1 cellular context compared by ENCODE assay signal in genomic region chr7:5045558-5046396, GRCh38.
A peak's percentile ranks its signal among the peaks of the same experiment; 100 is the strongest.
TF ChIP-seq lines count a peak whose summit lies in the region.

Gene RBAK (plus strand): TSS chr7:5045860. CDS start chr7:5048077, 2,217 bp downstream.

TF ChIP-seq in GM12878, 131 proteins besides CTCF, POLR2A, EP300 and RAD21 (continued from another document and continues in another):
- TF ChIP-seq ELK1 (IDR thresholded peaks at IDR 0.05; ENCODE audit: low read depth, low read length) (peak; percentile 91), MTA3 (IDR thresholded peaks at IDR 0.05; ENCODE audit: borderline replicate concordance, low read length) (no peak), ATF3 (IDR thresholded peaks at IDR 0.05; ENCODE audit: borderline replicate concordance, extremely low read depth, low read depth, low read length) (no peak; the same call in 1 of the 2 replicates), SIN3A (IDR thresholded peaks at IDR 0.05; ENCODE audit: low read depth, low read length) (no peak), HDAC6 (IDR thresholded peaks at IDR 0.05; ENCODE audit: unreplicated experiment) (no peak), MYB (IDR thresholded peaks at IDR 0.05; ENCODE audit: borderline replicate concordance, low read depth, low read length) (no peak), PRDM15 (CRISPR knock-in tag; IDR thresholded peaks at IDR 0.05) (no peak), YY1 (IDR thresholded peaks at IDR 0.05; ENCODE audit: low read depth, low read length) (0 out of 2 replicates have a peak, but pooled peaks have one; percentile 48), ASH2L (IDR thresholded peaks at IDR 0.05; ENCODE audit: borderline replicate concordance, low read depth) (0 out of 2 replicates have a peak, but pooled peaks have one; percentile 39), PKNOX1 (IDR thresholded peaks at IDR 0.05) (no peak), RB1 (IDR thresholded peaks at IDR 0.05; ENCODE audit: borderline replicate concordance) (no peak), TCF12 (IDR thresholded peaks at IDR 0.05; ENCODE audit: low read depth, low read length) (peak; percentile 57), PBX3 (IDR thresholded peaks at IDR 0.05; ENCODE audit: insufficient replicate concordance, low read depth, low read length) (peak; percentile 12), ZNF207 (IDR thresholded peaks at IDR 0.05; ENCODE audit: borderline replicate concordance) (0 out of 2 replicates have a peak, but pooled peaks have one; percentile 67), ESRRA (IDR thresholded peaks at IDR 0.05; ENCODE audit: low read length) (no peak), SMARCA5 (IDR thresholded peaks at IDR 0.05) (0 out of 2 replicates have a peak, but pooled peaks have one; percentile 21), HDGF (IDR thresholded peaks at IDR 0.05) (0 out of 2 replicates have a peak, but pooled peaks have one; percentile 44), NR2C1 (IDR thresholded peaks at IDR 0.05) (peak; percentile 82), IRF3 (IDR thresholded peaks at IDR 0.05) (peak; percentile 81), PAX8 (IDR thresholded peaks at IDR 0.05) (no peak), ATF2 (IDR thresholded peaks at IDR 0.05; ENCODE audit: low read length) (no peak), BHLHE40 (IDR thresholded peaks at IDR 0.05; ENCODE audit: borderline replicate concordance in 1 of 2, low read depth in 2 of 2, low read length in 1 of 2) (peak in 1 of 2 experiments; percentile 39; a peak in 1 of 4 replicates), CEBPB (IDR thresholded peaks at IDR 0.05; ENCODE audit: borderline replicate concordance in 1 of 2, low read depth in 2 of 2, low read length in 2 of 2) (no peak), USF2 (IDR thresholded peaks at IDR 0.05; ENCODE audit: borderline replicate concordance, low read depth, low read length) (no peak), NFIC (IDR thresholded peaks at IDR 0.05; ENCODE audit: low read depth, low read length) (no peak), BRCA1 (IDR thresholded peaks at IDR 0.05; ENCODE audit: low read depth, low read length) (0 out of 2 replicates have a peak, but pooled peaks have one; percentile 53), BMI1 (IDR thresholded peaks at IDR 0.05; ENCODE audit: borderline replicate concordance) (no peak), ZNF217 (IDR thresholded peaks at IDR 0.05) (no peak), NR2F1 (conservative IDR thresholded peaks at IDR 0.05) (peak; percentile 79), CHD4 (IDR thresholded peaks at IDR 0.05) (no peak), E2F8 (IDR thresholded peaks at IDR 0.05; ENCODE audit: low read depth, partially characterized antibody) (no peak), MAX (IDR thresholded peaks at IDR 0.05; ENCODE audit: low read depth, low read length) (peak; percentile 47; the same call in 1 of the 2 replicates), CHD2 (IDR thresholded peaks at IDR 0.05; ENCODE audit: borderline replicate concordance, low read depth, low read length) (peak; percentile 75; the same call in 1 of the 2 replicates), ZNF687 (IDR thresholded peaks at IDR 0.05) (peak; percentile 86), SUPT20H (IDR thresholded peaks at IDR 0.05; ENCODE audit: borderline replicate concordance, control insufficient read depth, low read depth, low read length) (no peak), EED (IDR thresholded peaks at IDR 0.05; ENCODE audit: low read depth) (no peak), GATAD2B (conservative IDR thresholded peaks at IDR 0.05; ENCODE audit: low read depth) (peak; percentile 77), MXI1 (IDR thresholded peaks at IDR 0.05; ENCODE audit: low read depth, low read length) (no peak), JUND (IDR thresholded peaks at IDR 0.05; ENCODE audit: low read depth, low read length) (no peak), ZNF24 (IDR thresholded peaks at IDR 0.05) (no peak), ETV6 (conservative IDR thresholded peaks at IDR 0.05 in 1 of 2, IDR thresholded peaks at IDR 0.05 in 1 of 2; ENCODE audit: borderline replicate concordance in 1 of 2, low read depth in 1 of 2) (no peak), CREB1 (IDR thresholded peaks at IDR 0.05; ENCODE audit: low read depth) (peak; percentile 64)
